In genomic region chr1:93061895-93062792, GRCh38 we compare ENCODE assay signal across 9 cellular contexts. TPM values are rescaled to one million over a fixed set of nuclear protein-coding genes. Genes with fewer than 3 reads are reported as not detected.
DNase-seq lines count a peak whose midpoint lies in the region; ATAC-seq and TF ChIP-seq lines count a peak whose summit lies in the region.
"Had no signal": no experiment of that assay in that cellular context is flagged by ENCODE, and none has a peak within 500 bp of the region (broad histone marks: within the 10 kb centered on the region; RNA-seq: fewer than 3 reads in every experiment).

No MANE protein-coding gene starts in this region.

- no peak overlapping the region for H3K4me3 Mint-ChIP-seq in MCF 10A (ENCODE audit: unreplicated experiment)
- no peak overlapping the region for H3K4me3 Mint-ChIP-seq in activated T-helper 17 cell treated with anti-CD3 and anti-CD28 coated beads, Interleukin-2, amount 50 U/mL, for 72 hours
- H3K4me3 Mint-ChIP-seq: dendritic cell treated with granulocyte-macrophage colony-stimulating factor and Interleukin-4, amounts not matched to agents 40 ng/mL and 50 ng/mL, for 4 days had no signal

- POLR2A ChIA-PET in MCF 10A (lab: Yijun Ruan, JAX) = interaction anchor here (0.7 to 2.9 kb wide), 4 partner anchors 9 to 202 kb away, joined by 3 to 21 read pairs (median 4); partner anchors contain the start of gene MTF2

- H3K27me3 ChIP-seq in breast epithelium = no peaks in the 10 kb centered on the region
- H3K27me3 ChIP-seq in hepatocyte = no peaks in the 10 kb centered on the region

- no peaks in the 10 kb centered on the region for H4K20me1 ChIP-seq in hepatocyte (ENCODE audit: insufficient read depth, poor library complexity, severe bottlenecking)

- DNase-seq in MCF 10A (ENCODE audit: unreplicated experiment) (peak; percentile 62), breast epithelium (ENCODE audit: low spot score in 2 of 2) (no peak), NCI-H82 treated with DMSO at 0.1 percent for 48 hours (lab: John Stamatoyannopoulos, UW; ENCODE audit: unreplicated experiment) (peak; percentile 54), hepatocyte (ENCODE audit: low spot score) (peak; percentile 63), inferior parietal cortex (ENCODE audit: extremely low spot score) (no peak)
- peak; percentile 37 for DNase-seq in stimulated activated CD4-positive, alpha-beta T cell treated with anti-CD3 and anti-CD28 coated beads, Interleukin-4, amount 100 ng/mL, for 24 hours

- H3K4me2 ChIP-seq in hepatocyte = no peak overlapping the region

- H3K9me3 ChIP-seq in breast epithelium (no peaks in the 10 kb centered on the region), hepatocyte (ENCODE audit: low read depth) (no peaks in the 10 kb centered on the region)

- CTCF ChIA-PET in MCF 10A (lab: Yijun Ruan, JAX) = interaction anchor here (0.5 to 2.9 kb wide), 25 partner anchors 9 to 525 kb away, joined by 3 to 28 read pairs (median 5); no protein-coding TSS in a partner anchor

- no peaks in the 10 kb centered on the region for H3K9me3 Mint-ChIP-seq in MCF 10A (ENCODE audit: unreplicated experiment)
- H3K9me3 Mint-ChIP-seq in activated T-helper 17 cell treated with anti-CD3 and anti-CD28 coated beads, Interleukin-2, amount 50 U/mL, for 72 hours = no peaks in the 10 kb centered on the region
- H3K9me3 Mint-ChIP-seq: dendritic cell treated with granulocyte-macrophage colony-stimulating factor and Interleukin-4, amounts not matched to agents 40 ng/mL and 50 ng/mL, for 4 days had no signal

- H3K4me1 ChIP-seq in breast epithelium (no peaks in the 10 kb centered on the region), hepatocyte (ENCODE audit: insufficient read depth) (no peaks in the 10 kb centered on the region)

- intact Hi-C loops in MCF 10A (cut with micrococcal nuclease) (loop anchor here (1.0 kb wide), 3 partner anchors 41 to 203 kb away; no protein-coding TSS in a partner anchor), breast epithelium (cut with DNase I; ENCODE audit: low total_unique reads) (no loop called here)

- TF ChIP-seq CTCF in MCF 10A (IDR thresholded peaks at IDR 0.05; ENCODE audit: unreplicated experiment) = peak; percentile 29
- no peak for TF ChIP-seq CTCF in breast epithelium (IDR thresholded peaks at IDR 0.05)
- TF ChIP-seq CTCF in hepatocyte (IDR thresholded peaks at IDR 0.05; ENCODE audit: poor library complexity) = peak; percentile 62

- H2AFZ ChIP-seq in hepatocyte = no peak overlapping the region

- peaks cover 4% of the 10 kb centered on the region for H3K36me3 Mint-ChIP-seq in MCF 10A (ENCODE audit: insufficient read depth, unreplicated experiment)
- no peaks in the 10 kb centered on the region for H3K36me3 Mint-ChIP-seq in activated T-helper 17 cell treated with anti-CD3 and anti-CD28 coated beads, Interleukin-2, amount 50 U/mL, for 72 hours (ENCODE audit: low read depth)

- no TSS peak for BruUV-seq in MCF 10A (replicated peaks; lab: Mats Ljungman, UMichigan)

- no peaks in the 10 kb centered on the region for H3K79me2 ChIP-seq in hepatocyte

- no peak overlapping the region for H3K27ac ChIP-seq in breast epithelium
- no peak overlapping the region for H3K27ac ChIP-seq in hepatocyte

- TF ChIP-seq POLR2A in breast epithelium (IDR thresholded peaks at IDR 0.05) = no peak

- WGBS in hepatocyte (ENCODE audit: low lambda C conversion rate, missing lambda C conversion rate) = 64% methylated on average over 3 of the region's 3 CpGs

- H3K36me3 ChIP-seq in breast epithelium (no peaks in the 10 kb centered on the region), hepatocyte (replicated peaks; ENCODE audit: insufficient read depth, low read depth) (no peaks in the 10 kb centered on the region)

- no peak overlapping the region for H3K4me3 ChIP-seq in breast epithelium
- H3K4me3 ChIP-seq in hepatocyte = no peak overlapping the region

- peak; percentile 74 for ATAC-seq in HG02763 (IDR thresholded peaks at IDR 0.05; ENCODE audit: unreplicated experiment)
- peak; percentile 75 for ATAC-seq in activated T-helper 17 cell treated with anti-CD3 and anti-CD28 coated beads, Interleukin-2, amount 50 U/mL, for 72 hours (replicated peaks)

- peaks cover 65% of the 10 kb centered on the region for H3K27me3 Mint-ChIP-seq in MCF 10A (ENCODE audit: insufficient read depth, unreplicated experiment)
- H3K27me3 Mint-ChIP-seq in activated T-helper 17 cell treated with anti-CD3 and anti-CD28 coated beads, Interleukin-2, amount 50 U/mL, for 72 hours = peaks cover 10% of the 10 kb centered on the region

- no peaks in the 10 kb centered on the region for H3K9me2 ChIP-seq in hepatocyte (replicated peaks; ENCODE audit: insufficient read depth)

- H3K4me1 Mint-ChIP-seq in MCF 10A (ENCODE audit: insufficient read depth, unreplicated experiment) = no peaks in the 10 kb centered on the region
- H3K4me1 Mint-ChIP-seq in activated T-helper 17 cell treated with anti-CD3 and anti-CD28 coated beads, Interleukin-2, amount 50 U/mL, for 72 hours = no peaks in the 10 kb centered on the region

- H3K27ac Mint-ChIP-seq in MCF 10A (ENCODE audit: low read depth, unreplicated experiment) = no peak overlapping the region
- peak overlapping the region; percentile 32 for H3K27ac Mint-ChIP-seq in activated T-helper 17 cell treated with anti-CD3 and anti-CD28 coated beads, Interleukin-2, amount 50 U/mL, for 72 hours
- H3K27ac Mint-ChIP-seq: dendritic cell treated with granulocyte-macrophage colony-stimulating factor and Interleukin-4, amounts not matched to agents 40 ng/mL and 50 ng/mL, for 4 days had no signal

RNA-seq across cellular contexts. Expression of gene MTF2, which starts 16.9 kb away (rescaled TPM):
- total RNA-seq in MCF 10A (2022) = 17.0 and 20.0 TPM in 2 replicates
- 10 to 100 TPM; 11.0 to 37.9 (median 32.1) TPM for total RNA-seq in breast epithelium
- total RNA-seq in activated T-helper 17 cell treated with anti-CD3 and anti-CD28 coated beads, Interleukin-2, amount 50 U/mL, for 72 hours = 10 to 100 TPM; 50.0 to 58.5 TPM
- total RNA-seq in hepatocyte = 29.7 and 30.5 TPM in 2 replicates
- polyA plus RNA-seq in hepatocyte = 37.7 and 49.3 TPM in 2 replicates

Comparison
In these comparisons a context has a peak if more than half of its experiments do, and no peak if none do; other contexts are left out.
1. DNase-seq: peak in MCF 10A (single experiment), NCI-H82 treated with DMSO at 0.1 percent for 48 hours (single experiment), hepatocyte (single experiment) and stimulated activated CD4-positive, alpha-beta T cell treated with anti-CD3 and anti-CD28 coated beads, Interleukin-4, amount 100 ng/mL, for 24 hours (single experiment); none in breast epithelium (0 of 2) and inferior parietal cortex (single experiment).
2. CTCF ChIP-seq: peak in MCF 10A (single experiment) and hepatocyte (single experiment); none in breast epithelium (0 of 3).